Comparison of ENCODE assay signal across 1 cellular context in genomic region chr3:66481071-66482001, GRCh38.
TF ChIP-seq lines count a peak whose summit lies in the region.

No MANE protein-coding gene starts in this region.

TF ChIP-seq in HepG2, 621 proteins besides CTCF, POLR2A, EP300 and RAD21 (continued from another document and continues in another):
- TF ChIP-seq LRRFIP1 (CRISPR knock-in tag; conservative IDR thresholded peaks at IDR 0.05), result no peak; the same call in 1 of the 2 replicates
- TF ChIP-seq ZBTB40 (IDR thresholded peaks at IDR 0.05), result no peak
- TF ChIP-seq ZBTB40 (CRISPR knock-in tag; IDR thresholded peaks at IDR 0.05), result peak; percentile 76; the same call in 1 of the 2 replicates
- TF ChIP-seq IKZF1 (IDR thresholded peaks at IDR 0.05), result no peak
- TF ChIP-seq ZKSCAN5 (CRISPR knock-in tag; IDR thresholded peaks at IDR 0.05), result no peak
- TF ChIP-seq USF2 (IDR thresholded peaks at IDR 0.05; ENCODE audit: low read depth, low read length), result no peak
- TF ChIP-seq USF2 (CRISPR knock-in tag; IDR thresholded peaks at IDR 0.05; ENCODE audit: borderline replicate concordance), result no peak; the same call in 1 of the 2 replicates
- TF ChIP-seq CSRNP2 (CRISPR knock-in tag; conservative IDR thresholded peaks at IDR 0.05; ENCODE audit: low read depth), result no peak
- 0 out of 2 replicates have a peak, but pooled peaks have one; percentile 25 for TF ChIP-seq FOXA1 (IDR thresholded peaks at IDR 0.05)
- TF ChIP-seq FOXA1 (CRISPR knock-in tag; IDR thresholded peaks at IDR 0.05), result peak; percentile 93
- TF ChIP-seq SNAI1 (CRISPR knock-in tag; IDR thresholded peaks at IDR 0.05; ENCODE audit: borderline replicate concordance), result no peak
- no peak for TF ChIP-seq RARG (CRISPR knock-in tag; IDR thresholded peaks at IDR 0.05; ENCODE audit: low read depth)
- peak; percentile 85 for TF ChIP-seq SAP130 (CRISPR knock-in tag; IDR thresholded peaks at IDR 0.05; ENCODE audit: low read depth)
- peak; percentile 48; the same call in 1 of the 2 replicates for TF ChIP-seq TFDP1 (CRISPR knock-in tag; IDR thresholded peaks at IDR 0.05; ENCODE audit: borderline replicate concordance)
- TF ChIP-seq ZNF614 (CRISPR knock-in tag; IDR thresholded peaks at IDR 0.05; ENCODE audit: borderline replicate concordance), result peak; percentile 88; the same call in 1 of the 2 replicates
- peak; percentile 97 for TF ChIP-seq TCF7L2 (IDR thresholded peaks at IDR 0.05; ENCODE audit: low read depth, low read length)
- TF ChIP-seq ZNF354B (CRISPR knock-in tag; IDR thresholded peaks at IDR 0.05), result no peak; the same call in 1 of the 2 replicates
- TF ChIP-seq ZNF597 (CRISPR knock-in tag; IDR thresholded peaks at IDR 0.05), result no peak
- TF ChIP-seq ZNF430 (CRISPR knock-in tag; IDR thresholded peaks at IDR 0.05), result 0 out of 2 replicates have a peak, but pooled peaks have one; percentile 33
- TF ChIP-seq TRIM22 (IDR thresholded peaks at IDR 0.05), result no peak
- TF ChIP-seq ZKSCAN1 (IDR thresholded peaks at IDR 0.05; ENCODE audit: low read length), result 0 out of 2 replicates have a peak, but pooled peaks have one; percentile 46
- TF ChIP-seq ZNF816 (CRISPR knock-in tag; IDR thresholded peaks at IDR 0.05; ENCODE audit: borderline replicate concordance), result peak; percentile 96
- TF ChIP-seq ZNF577 (CRISPR knock-in tag; IDR thresholded peaks at IDR 0.05; ENCODE audit: borderline replicate concordance, low read depth), result no peak
- TF ChIP-seq FOXC1 (CRISPR knock-in tag; IDR thresholded peaks at IDR 0.05; ENCODE audit: borderline replicate concordance), result 0 out of 2 replicates have a peak, but pooled peaks have one; percentile 31
- TF ChIP-seq ONECUT2 (CRISPR knock-in tag; IDR thresholded peaks at IDR 0.05), result peak; percentile 65
- peak; percentile 95 for TF ChIP-seq ETV5 (CRISPR knock-in tag; IDR thresholded peaks at IDR 0.05; ENCODE audit: borderline replicate concordance)
- TF ChIP-seq SRSF4 (IDR thresholded peaks at IDR 0.05; ENCODE audit: low read depth, low read length, poor library complexity, severe bottlenecking), result no peak
- no peak for TF ChIP-seq RNF2 (conservative IDR thresholded peaks at IDR 0.05; ENCODE audit: low read depth)
- TF ChIP-seq SP140L (CRISPR knock-in tag; IDR thresholded peaks at IDR 0.05; ENCODE audit: borderline replicate concordance), result no peak
- TF ChIP-seq FOXO4 (CRISPR knock-in tag; conservative IDR thresholded peaks at IDR 0.05), result no peak
- no peak; the same call in 1 of the 2 replicates for TF ChIP-seq ZFP1 (CRISPR knock-in tag; IDR thresholded peaks at IDR 0.05)
- no peak; the same call in 1 of the 2 replicates for TF ChIP-seq ZNF343 (CRISPR knock-in tag; IDR thresholded peaks at IDR 0.05)
- no peak for TF ChIP-seq ZNF891 (CRISPR knock-in tag; IDR thresholded peaks at IDR 0.05)
- no peak for TF ChIP-seq E2F2 (CRISPR knock-in tag; IDR thresholded peaks at IDR 0.05; ENCODE audit: borderline replicate concordance)
- TF ChIP-seq KLF11 (CRISPR knock-in tag; IDR thresholded peaks at IDR 0.05), result peak; percentile 97
- TF ChIP-seq ZNF747 (CRISPR knock-in tag; IDR thresholded peaks at IDR 0.05; ENCODE audit: borderline replicate concordance), result peak; percentile 90
- no peak for TF ChIP-seq DNMT1 (CRISPR knock-in tag; IDR thresholded peaks at IDR 0.05)
